In the genomic region with DNA sequence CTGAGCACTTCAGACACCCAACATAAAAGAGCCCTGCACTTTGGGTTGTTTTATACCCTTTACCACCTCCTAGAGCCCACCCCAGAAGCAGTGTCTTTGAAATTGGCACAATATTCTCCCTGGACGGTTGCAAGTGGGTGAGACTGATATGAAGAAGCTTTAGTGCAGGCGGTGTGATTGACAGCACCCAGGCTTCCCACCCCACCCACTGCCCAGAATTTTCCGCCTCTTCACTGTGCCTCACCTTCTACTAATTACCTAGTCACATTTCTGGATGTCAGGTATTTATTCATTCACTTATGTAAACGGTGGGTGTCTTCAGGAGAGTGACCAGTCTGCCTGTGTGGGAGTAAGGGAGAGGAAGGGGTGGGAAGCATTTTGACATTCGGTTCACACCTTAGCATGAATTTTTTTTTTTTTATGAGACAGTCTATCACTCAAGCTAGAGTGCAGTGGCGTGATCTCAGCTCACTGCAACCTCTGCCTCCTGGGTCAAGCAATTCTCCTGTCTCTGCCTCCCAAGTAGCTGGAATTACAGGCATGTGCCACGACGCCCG, we compare ENCODE assay signal across 17 cellular contexts. TPM values are rescaled to one million over a fixed set of nuclear protein-coding genes. Genes with fewer than 3 reads are reported as not detected.
DNase-seq lines count a peak whose midpoint lies in the region; ATAC-seq and TF ChIP-seq lines count a peak whose summit lies in the region.
"Had no signal": no experiment of that assay in that cellular context is flagged by ENCODE, and none has a peak within 500 bp of the region (broad histone marks: within the 10 kb centered on the region; RNA-seq: fewer than 3 reads in every experiment).

No MANE protein-coding gene starts in this region.

- no peaks in the 10 kb centered on the region for H3K27me3 ChIP-seq in right cardiac atrium (ENCODE audit: control insufficient read depth, insufficient read depth)
- no peaks in the 10 kb centered on the region for H3K27me3 ChIP-seq in WERI-Rb-1 (ENCODE audit: insufficient read depth, low read depth, severe bottlenecking)
- H3K27me3 ChIP-seq: colonic mucosa, right lobe of liver had no signal

- H3K9me3 ChIP-seq in right cardiac atrium (ENCODE audit: control insufficient read depth, low read length) = no peaks in the 10 kb centered on the region
- peaks cover 5% of the 10 kb centered on the region for H3K9me3 ChIP-seq in WERI-Rb-1 (ENCODE audit: severe bottlenecking)
- H3K9me3 ChIP-seq: colonic mucosa, gastrocnemius medialis, right lobe of liver had no signal

- WGBS in right cardiac atrium = 73% methylated on average over 9 of the region's 9 CpGs

- intact Hi-C loops in Calu3 (cut with micrococcal nuclease; ENCODE audit: unreplicated experiment) (no loop called here), right cardiac atrium (cut with DNase I) (no loop called here)

- H3K4me3 ChIP-seq in right cardiac atrium (ENCODE audit: low read length) (no peak overlapping the region), WERI-Rb-1 (ENCODE audit: low read depth, low read length) (no peak overlapping the region)

- peaks cover 39% of the 10 kb centered on the region for H3K27me3 Mint-ChIP-seq in T-helper 2 cell treated with Interferon-gamma antibody and Interleukin-4, amounts not matched to agents 5 μg/mL and 100 μg/mL, for 36 hours (ENCODE audit: low read depth)
- H3K27me3 Mint-ChIP-seq in Calu3 (ENCODE audit: unreplicated experiment) (peaks cover 18% of the 10 kb centered on the region), nephron (ENCODE audit: low read depth) (peaks cover 67% of the 10 kb centered on the region)
- peaks cover 8% of the 10 kb centered on the region for H3K27me3 Mint-ChIP-seq in activated naive CD8-positive, alpha-beta T cell treated with anti-CD3 and anti-CD28 coated beads, Interleukin-2, amount 50 U/mL, for 24 hours

- H3K27ac ChIP-seq in right cardiac atrium (ENCODE audit: low read length) = no peak overlapping the region
- no peak overlapping the region for H3K27ac ChIP-seq in WERI-Rb-1
- H3K27ac ChIP-seq: colonic mucosa, neutrophil, right lobe of liver had no signal

- peaks cover 3% of the 10 kb centered on the region for H3K9me3 Mint-ChIP-seq in T-helper 2 cell treated with Interferon-gamma antibody and Interleukin-4, amounts not matched to agents 5 μg/mL and 100 μg/mL, for 36 hours
- H3K9me3 Mint-ChIP-seq in Calu3 (ENCODE audit: low read depth, unreplicated experiment) (peaks cover 2% of the 10 kb centered on the region), nephron (peaks cover 9% of the 10 kb centered on the region)
- no peaks in the 10 kb centered on the region for H3K9me3 Mint-ChIP-seq in activated naive CD8-positive, alpha-beta T cell treated with anti-CD3 and anti-CD28 coated beads, Interleukin-2, amount 50 U/mL, for 24 hours

- no peak for DNase-seq in T-helper 2 cell treated with Interferon-gamma antibody and Interleukin-4, amounts not matched to agents 5 μg/mL and 100 μg/mL, for 36 hours (ENCODE audit: low spot score)
- DNase-seq in T-helper 2 cell (no peak), Calu3 (no peak), right cardiac atrium (no peak), WERI-Rb-1 (no peak)
- no peak for DNase-seq in activated naive CD8-positive, alpha-beta T cell treated with anti-CD3 and anti-CD28 coated beads, Interleukin-2, amount 50 U/mL, for 24 hours
- DNase-seq: colonic mucosa; gastrocnemius medialis; NCI-H187 treated with DMSO at 0.1 percent for 48 hours; NCI-H510A treated with DMSO at 0.1 percent for 48 hours; PC-3; right lobe of liver; stimulated activated CD4-positive, alpha-beta T cell treated with anti-CD3 and anti-CD28 coated beads, Interleukin-2, amount 100 ng/mL, for 24 hours; stimulated activated CD8-positive, alpha-beta memory T cell treated with anti-CD3 and anti-CD28 coated beads, Interleukin-4, amount 100 ng/mL, for 48 hours had no signal

- no peaks in the 10 kb centered on the region for H3K36me3 Mint-ChIP-seq in T-helper 2 cell treated with Interferon-gamma antibody and Interleukin-4, amounts not matched to agents 5 μg/mL and 100 μg/mL, for 36 hours (ENCODE audit: low read depth)
- H3K36me3 Mint-ChIP-seq in Calu3 (ENCODE audit: insufficient read depth, unreplicated experiment) (peaks cover 20% of the 10 kb centered on the region), nephron (ENCODE audit: low read depth) (peaks cover 8% of the 10 kb centered on the region)
- H3K36me3 Mint-ChIP-seq in activated naive CD8-positive, alpha-beta T cell treated with anti-CD3 and anti-CD28 coated beads, Interleukin-2, amount 50 U/mL, for 24 hours (ENCODE audit: low read depth) = peaks cover 3% of the 10 kb centered on the region

- H3K4me3 Mint-ChIP-seq in T-helper 2 cell treated with Interferon-gamma antibody and Interleukin-4, amounts not matched to agents 5 μg/mL and 100 μg/mL, for 36 hours = peak overlapping the region; percentile 56
- H3K4me3 Mint-ChIP-seq in Calu3 (ENCODE audit: low read depth, unreplicated experiment) (peak overlapping the region; percentile 79), nephron (peak overlapping the region; percentile 73 to 83 (median 78))
- H3K4me3 Mint-ChIP-seq in activated naive CD8-positive, alpha-beta T cell treated with anti-CD3 and anti-CD28 coated beads, Interleukin-2, amount 50 U/mL, for 24 hours = peak overlapping the region; percentile 69

- BruUV-seq in Calu3 (replicated peaks; lab: Mats Ljungman, UMichigan) = no TSS peak

- H3K36me3 ChIP-seq in WERI-Rb-1 = peaks cover 19% of the 10 kb centered on the region
- H3K36me3 ChIP-seq: colonic mucosa, gastrocnemius medialis, neutrophil, right lobe of liver had no signal

- ATAC-seq in activated naive CD8-positive, alpha-beta T cell treated with anti-CD3 and anti-CD28 coated beads, Interleukin-2, amount 50 U/mL, for 24 hours = no peak
- ATAC-seq in right cardiac atrium = no peak
- no peak for ATAC-seq in HG02759 (IDR thresholded peaks at IDR 0.05; ENCODE audit: unreplicated experiment)
- ATAC-seq: gastrocnemius medialis, PC-3 had no signal

- CTCF ChIA-PET in Calu3 (lab: Charles Lee) = no interaction called here

- no peaks in the 10 kb centered on the region for H3K4me1 ChIP-seq in right cardiac atrium (ENCODE audit: control insufficient read depth, insufficient read depth, low read length)
- H3K4me1 ChIP-seq: colonic mucosa had no signal

- TF ChIP-seq CTCF in Calu3 (IDR thresholded peaks at IDR 0.05; ENCODE audit: unreplicated experiment) (no peak), nephron (IDR thresholded peaks at IDR 0.05; ENCODE audit: unreplicated experiment in 3 of 3) (no peak), WERI-Rb-1 (IDR thresholded peaks at IDR 0.05; ENCODE audit: low read depth, low read length) (no peak)

- no peak overlapping the region for H3K27ac Mint-ChIP-seq in T-helper 2 cell treated with Interferon-gamma antibody and Interleukin-4, amounts not matched to agents 5 μg/mL and 100 μg/mL, for 36 hours
- H3K27ac Mint-ChIP-seq in Calu3 (ENCODE audit: unreplicated experiment) (no peak overlapping the region), nephron (peak overlapping the region in 1 of 3 experiments; percentile 13)
- no peak overlapping the region for H3K27ac Mint-ChIP-seq in activated naive CD8-positive, alpha-beta T cell treated with anti-CD3 and anti-CD28 coated beads, Interleukin-2, amount 50 U/mL, for 24 hours

- peaks cover 21% of the 10 kb centered on the region for H3K4me1 Mint-ChIP-seq in T-helper 2 cell treated with Interferon-gamma antibody and Interleukin-4, amounts not matched to agents 5 μg/mL and 100 μg/mL, for 36 hours (ENCODE audit: low read depth)
- H3K4me1 Mint-ChIP-seq in Calu3 (ENCODE audit: low read depth, unreplicated experiment) = peaks cover 34% of the 10 kb centered on the region
- H3K4me1 Mint-ChIP-seq in activated naive CD8-positive, alpha-beta T cell treated with anti-CD3 and anti-CD28 coated beads, Interleukin-2, amount 50 U/mL, for 24 hours = peaks cover 27% of the 10 kb centered on the region
- H3K4me1 Mint-ChIP-seq in nephron = peaks cover 18% of the 10 kb centered on the region

RNA-seq across cellular contexts. Expression of a gene that starts 1.7 kb away (rescaled TPM):
- total RNA-seq in Calu3 (2022) = 12.3 and 16.8 TPM in 2 replicates
- total RNA-seq in right cardiac atrium = 1 to 10 TPM; 2.3 to 7.3 (median 4.6) TPM
- 7.7 TPM for polyA plus RNA-seq in right cardiac atrium
